ENCODE assay signal across 1 cellular context in the genomic region with DNA sequence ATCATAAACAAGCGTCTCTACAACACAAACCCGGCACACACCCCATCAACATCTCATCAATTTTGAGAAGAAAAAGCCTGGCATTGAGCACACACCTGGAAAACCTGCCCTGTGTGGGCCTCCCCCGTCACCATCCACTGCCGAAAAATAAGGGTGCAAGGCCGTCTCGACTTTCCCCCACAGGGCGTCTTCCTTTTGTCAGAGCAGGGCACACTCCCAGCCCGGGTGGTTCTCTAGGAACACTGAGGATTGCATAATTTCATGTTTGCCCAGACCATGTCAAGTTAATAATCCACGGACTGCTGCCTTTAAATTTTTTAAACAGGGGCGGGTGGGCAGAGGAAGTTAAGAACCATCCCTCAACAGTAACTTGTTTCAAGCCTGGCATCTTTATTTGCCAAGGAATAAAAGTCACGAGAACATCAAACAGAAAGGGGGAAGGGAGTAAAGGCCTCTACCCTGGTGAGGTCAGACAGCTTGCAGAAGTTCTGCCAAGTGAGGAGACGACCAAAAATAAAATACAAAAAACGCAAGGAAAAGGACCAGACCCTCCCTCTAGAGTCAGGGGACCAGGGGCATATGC.
TF ChIP-seq lines count a peak whose summit lies in the region.

No MANE protein-coding gene starts in this region.

TF ChIP-seq in HepG2, 621 proteins besides CTCF, POLR2A, EP300 and RAD21 (continued from another document):
- TF ChIP-seq, protein P1, sequence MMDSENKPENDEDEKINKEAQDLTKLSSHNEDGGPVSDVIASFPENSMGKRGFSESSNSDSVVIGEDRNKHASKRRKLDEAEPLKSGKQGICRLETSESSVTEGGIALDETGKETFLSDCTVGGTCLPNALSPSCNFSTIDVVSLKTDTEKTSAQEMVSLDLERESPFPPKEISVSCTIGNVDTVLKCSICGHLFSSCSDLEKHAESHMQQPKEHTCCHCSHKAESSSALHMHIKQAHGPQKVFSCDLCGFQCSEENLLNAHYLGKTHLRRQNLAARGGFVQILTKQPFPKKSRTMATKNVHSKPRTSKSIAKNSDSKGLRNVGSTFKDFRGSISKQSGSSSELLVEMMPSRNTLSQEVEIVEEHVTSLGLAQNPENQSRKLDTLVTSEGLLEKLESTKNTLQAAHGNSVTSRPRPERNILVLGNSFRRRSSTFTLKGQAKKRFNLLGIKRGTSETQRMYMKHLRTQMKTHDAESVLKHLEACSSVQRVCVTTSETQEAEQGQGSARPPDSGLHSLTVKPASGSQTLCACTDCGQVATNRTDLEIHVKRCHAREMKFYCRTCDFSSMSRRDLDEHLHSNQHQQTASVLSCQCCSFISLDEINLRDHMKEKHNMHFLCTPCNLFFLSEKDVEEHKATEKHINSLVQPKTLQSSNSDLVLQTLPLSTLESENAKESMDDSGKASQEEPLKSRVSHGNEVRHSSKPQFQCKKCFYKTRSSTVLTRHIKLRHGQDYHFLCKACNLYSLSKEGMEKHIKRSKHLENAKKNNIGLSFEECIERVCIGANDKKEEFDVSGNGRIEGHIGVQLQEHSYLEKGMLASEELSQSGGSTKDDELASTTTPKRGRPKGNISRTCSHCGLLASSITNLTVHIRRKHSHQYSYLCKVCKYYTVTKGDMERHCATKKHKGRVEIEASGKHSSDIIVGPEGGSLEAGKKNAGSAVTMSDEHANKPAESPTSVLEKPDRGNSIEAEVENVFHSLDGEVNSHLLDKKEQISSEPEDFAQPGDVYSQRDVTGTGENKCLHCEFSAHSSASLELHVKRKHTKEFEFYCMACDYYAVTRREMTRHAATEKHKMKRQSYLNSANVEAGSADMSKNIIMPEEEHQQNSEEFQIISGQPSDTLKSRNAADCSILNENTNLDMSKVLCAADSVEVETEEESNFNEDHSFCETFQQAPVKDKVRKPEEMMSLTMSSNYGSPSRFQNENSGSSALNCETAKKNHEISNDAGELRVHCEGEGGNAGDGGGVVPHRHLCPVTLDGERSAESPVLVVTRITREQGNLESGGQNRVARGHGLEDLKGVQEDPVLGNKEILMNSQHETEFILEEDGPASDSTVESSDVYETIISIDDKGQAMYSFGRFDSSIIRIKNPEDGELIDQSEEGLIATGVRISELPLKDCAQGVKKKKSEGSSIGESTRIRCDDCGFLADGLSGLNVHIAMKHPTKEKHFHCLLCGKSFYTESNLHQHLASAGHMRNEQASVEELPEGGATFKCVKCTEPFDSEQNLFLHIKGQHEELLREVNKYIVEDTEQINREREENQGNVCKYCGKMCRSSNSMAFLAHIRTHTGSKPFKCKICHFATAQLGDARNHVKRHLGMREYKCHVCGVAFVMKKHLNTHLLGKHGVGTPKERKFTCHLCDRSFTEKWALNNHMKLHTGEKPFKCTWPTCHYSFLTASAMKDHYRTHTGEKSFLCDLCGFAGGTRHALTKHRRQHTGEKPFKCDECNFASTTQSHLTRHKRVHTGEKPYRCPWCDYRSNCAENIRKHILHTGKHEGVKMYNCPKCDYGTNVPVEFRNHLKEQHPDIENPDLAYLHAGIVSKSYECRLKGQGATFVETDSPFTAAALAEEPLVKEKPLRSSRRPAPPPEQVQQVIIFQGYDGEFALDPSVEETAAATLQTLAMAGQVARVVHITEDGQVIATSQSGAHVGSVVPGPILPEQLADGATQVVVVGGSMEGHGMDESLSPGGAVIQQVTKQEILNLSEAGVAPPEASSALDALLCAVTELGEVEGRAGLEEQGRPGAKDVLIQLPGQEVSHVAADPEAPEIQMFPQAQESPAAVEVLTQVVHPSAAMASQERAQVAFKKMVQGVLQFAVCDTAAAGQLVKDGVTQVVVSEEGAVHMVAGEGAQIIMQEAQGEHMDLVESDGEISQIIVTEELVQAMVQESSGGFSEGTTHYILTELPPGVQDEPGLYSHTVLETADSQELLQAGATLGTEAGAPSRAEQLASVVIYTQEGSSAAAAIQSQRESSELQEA (CRISPR knock-in tag; IDR thresholded peaks at IDR 0.05; ENCODE audit: not compliant biosample characterization), result no peak
- TF ChIP-seq ZNF615 (CRISPR knock-in tag; IDR thresholded peaks at IDR 0.05; ENCODE audit: borderline replicate concordance), result no peak
- no peak for TF ChIP-seq SALL2 (CRISPR knock-in tag; IDR thresholded peaks at IDR 0.05)
- TF ChIP-seq ZNF556 (CRISPR knock-in tag; IDR thresholded peaks at IDR 0.05; ENCODE audit: borderline replicate concordance), result no peak
- no peak for TF ChIP-seq FOXP1 (IDR thresholded peaks at IDR 0.05)
- peak; percentile 31; the same call in 1 of the 2 replicates for TF ChIP-seq FOXP1 (CRISPR knock-in tag; IDR thresholded peaks at IDR 0.05)
- TF ChIP-seq HNRNPK (IDR thresholded peaks at IDR 0.05; ENCODE audit: low read depth, low read length, poor library complexity, severe bottlenecking), result no peak
- TF ChIP-seq MED13 (CRISPR knock-in tag; IDR thresholded peaks at IDR 0.05), result no peak
- TF ChIP-seq ZNF10 (CRISPR knock-in tag; IDR thresholded peaks at IDR 0.05; ENCODE audit: borderline replicate concordance, low read depth), result no peak
- TF ChIP-seq IKZF1 (IDR thresholded peaks at IDR 0.05), result no peak
- no peak for TF ChIP-seq ZNF549 (CRISPR knock-in tag; IDR thresholded peaks at IDR 0.05)
- TF ChIP-seq, protein P2, sequence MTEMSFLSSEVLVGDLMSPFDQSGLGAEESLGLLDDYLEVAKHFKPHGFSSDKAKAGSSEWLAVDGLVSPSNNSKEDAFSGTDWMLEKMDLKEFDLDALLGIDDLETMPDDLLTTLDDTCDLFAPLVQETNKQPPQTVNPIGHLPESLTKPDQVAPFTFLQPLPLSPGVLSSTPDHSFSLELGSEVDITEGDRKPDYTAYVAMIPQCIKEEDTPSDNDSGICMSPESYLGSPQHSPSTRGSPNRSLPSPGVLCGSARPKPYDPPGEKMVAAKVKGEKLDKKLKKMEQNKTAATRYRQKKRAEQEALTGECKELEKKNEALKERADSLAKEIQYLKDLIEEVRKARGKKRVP (CRISPR knock-in tag; IDR thresholded peaks at IDR 0.05), result peak in 1 of 2 experiments; percentile 16; a peak in 1 of 4 replicates
- TF ChIP-seq SOX6 (IDR thresholded peaks at IDR 0.05), result no peak
- TF ChIP-seq SOX6 (CRISPR knock-in tag; IDR thresholded peaks at IDR 0.05), result peak; percentile 76
- TF ChIP-seq ZSCAN9 (CRISPR knock-in tag; IDR thresholded peaks at IDR 0.05; ENCODE audit: borderline replicate concordance), result no peak
- TF ChIP-seq, protein P3, sequence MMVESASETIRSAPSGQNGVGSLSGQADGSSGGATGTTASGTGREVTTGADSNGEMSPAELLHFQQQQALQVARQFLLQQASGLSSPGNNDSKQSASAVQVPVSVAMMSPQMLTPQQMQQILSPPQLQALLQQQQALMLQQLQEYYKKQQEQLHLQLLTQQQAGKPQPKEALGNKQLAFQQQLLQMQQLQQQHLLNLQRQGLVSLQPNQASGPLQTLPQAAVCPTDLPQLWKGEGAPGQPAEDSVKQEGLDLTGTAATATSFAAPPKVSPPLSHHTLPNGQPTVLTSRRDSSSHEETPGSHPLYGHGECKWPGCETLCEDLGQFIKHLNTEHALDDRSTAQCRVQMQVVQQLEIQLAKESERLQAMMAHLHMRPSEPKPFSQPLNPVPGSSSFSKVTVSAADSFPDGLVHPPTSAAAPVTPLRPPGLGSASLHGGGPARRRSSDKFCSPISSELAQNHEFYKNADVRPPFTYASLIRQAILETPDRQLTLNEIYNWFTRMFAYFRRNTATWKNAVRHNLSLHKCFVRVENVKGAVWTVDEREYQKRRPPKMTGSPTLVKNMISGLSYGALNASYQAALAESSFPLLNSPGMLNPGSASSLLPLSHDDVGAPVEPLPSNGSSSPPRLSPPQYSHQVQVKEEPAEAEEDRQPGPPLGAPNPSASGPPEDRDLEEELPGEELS (CRISPR knock-in tag; IDR thresholded peaks at IDR 0.05), result peak; percentile 61
- peak; percentile 21 for TF ChIP-seq SKI (IDR thresholded peaks at IDR 0.05; ENCODE audit: partially characterized antibody)
- no peak for TF ChIP-seq PHF5A (CRISPR knock-in tag; IDR thresholded peaks at IDR 0.05; ENCODE audit: low read depth, unreplicated experiment)
- TF ChIP-seq FOXK1 (CRISPR knock-in tag; IDR thresholded peaks at IDR 0.05; ENCODE audit: borderline replicate concordance, low read depth), result peak; percentile 27; the same call in 1 of the 2 replicates
- TF ChIP-seq IRF9 (CRISPR knock-in tag; IDR thresholded peaks at IDR 0.05; ENCODE audit: borderline replicate concordance), result no peak
- no peak for TF ChIP-seq RXRA (CRISPR knock-in tag; IDR thresholded peaks at IDR 0.05)
- no peak for TF ChIP-seq MEIS1 (CRISPR knock-in tag; IDR thresholded peaks at IDR 0.05; ENCODE audit: borderline replicate concordance)
- peak; percentile 86 for TF ChIP-seq CEBPB (IDR thresholded peaks at IDR 0.05; ENCODE audit: borderline replicate concordance, low read depth, low read length)
